ENCODE assay signal across 8 cellular contexts in the genomic region with DNA sequence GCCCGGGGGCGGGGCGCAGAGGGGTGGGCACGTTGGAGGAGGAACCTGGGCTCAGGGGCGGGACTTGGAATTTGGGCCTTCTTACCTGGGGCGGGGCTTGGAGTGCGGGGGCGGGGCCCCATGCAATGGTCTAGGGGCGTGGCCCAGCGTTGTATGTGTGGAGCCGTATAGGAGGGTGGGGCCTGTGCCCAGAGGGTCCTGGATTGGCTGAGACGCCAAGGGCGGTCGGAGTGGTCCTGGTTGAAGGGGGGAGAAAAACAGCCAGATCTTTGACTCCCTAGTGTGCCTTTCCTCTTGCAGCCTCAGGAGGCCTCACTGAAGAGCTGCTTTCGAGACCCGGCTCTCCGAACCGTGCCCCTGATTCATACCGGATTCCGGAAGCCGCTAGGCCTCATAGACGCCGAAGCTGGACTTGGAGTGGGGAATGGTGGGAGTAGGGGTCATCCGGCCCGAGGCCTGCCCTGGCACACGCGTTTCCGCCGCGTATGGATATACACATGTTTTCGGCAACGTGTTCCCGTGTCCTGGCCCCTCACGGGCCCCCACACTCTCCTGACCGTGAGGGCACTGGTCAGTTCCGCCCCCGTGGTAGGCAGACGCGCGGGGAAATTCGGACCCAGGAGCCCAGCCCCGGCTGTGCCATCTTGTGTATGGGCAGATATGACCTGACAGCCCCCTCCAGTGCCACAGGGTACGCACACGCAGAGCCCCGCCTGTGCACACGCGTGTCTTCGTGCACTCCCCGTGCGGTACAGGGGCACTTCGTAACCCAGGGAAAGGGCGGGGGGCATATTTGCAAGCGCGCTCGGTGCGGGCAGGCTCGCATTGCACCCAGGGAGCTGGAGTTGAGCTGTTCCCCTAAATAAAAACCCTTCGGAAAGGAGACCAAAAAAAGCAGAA. TPM values are rescaled to one million over a fixed set of nuclear protein-coding genes. Genes with fewer than 3 reads are reported as not detected.
DNase-seq lines count a peak whose midpoint lies in the region; ATAC-seq, FAIRE-seq and TF ChIP-seq lines count a peak whose summit lies in the region.

No MANE protein-coding gene starts in this region.

- peaks cover 2% of the 10 kb centered on the region for H4K20me1 ChIP-seq in keratinocyte (ENCODE audit: control insufficient read depth, extremely low read depth, insufficient read depth, low read length)

- DNase-seq in AG04450 (ENCODE audit: low read depth, low spot score) (peak; percentile 88), NCI-H446 (lab: John Stamatoyannopoulos, UW) (peak; percentile 96 to 98), cerebellar cortex (ENCODE audit: low spot score) (peak; percentile 98), keratinocyte (ENCODE audit: low read depth, low spot score) (peak; percentile 93)
- DNase-seq in stimulated activated CD4-positive, alpha-beta T cell treated with anti-CD3 and anti-CD28 coated beads, Interleukin-12 subunit alpha, Interleukin-12 subunit beta, amount 100 ng/mL, for 48 hours (ENCODE audit: low read depth in 2 of 3, low spot score in 1 of 3): peak; percentile 87 to 91 (median 90)

- peaks cover 18% of the 10 kb centered on the region for H3K4me1 ChIP-seq in keratinocyte (ENCODE audit: control insufficient read depth, extremely low read depth, insufficient read depth, low read length)

- H3K27me3 ChIP-seq in AG04450 (ENCODE audit: control insufficient read depth, insufficient read depth, low read length) (no peaks in the 10 kb centered on the region), keratinocyte (ENCODE audit: control insufficient read depth, extremely low read depth, insufficient read depth, low read length) (no peaks in the 10 kb centered on the region)

- H3K4me3 ChIP-seq in AG04450 (ENCODE audit: low read depth, low read length) (peak overlapping the region; percentile 78), keratinocyte (ENCODE audit: control insufficient read depth in 2 of 3, extremely low read depth in 1 of 3, insufficient read depth in 2 of 3, low read depth in 1 of 3, low read length in 3 of 3) (peak overlapping the region; percentile 77 to 92 (median 82))

- dilution Hi-C loops in keratinocyte (cut with MboI; ENCODE audit: extremely low pct_ligation_motif_present, low sequenced_read_pairs): no loop called here

- peak overlapping the region; percentile 99 for H3K4me2 ChIP-seq in keratinocyte (ENCODE audit: control insufficient read depth, extremely low read depth, insufficient read depth, low read depth, low read length)

- H3K36me3 ChIP-seq in keratinocyte (ENCODE audit: control insufficient read depth in 2 of 2, extremely low read depth in 1 of 2, insufficient read depth in 2 of 2, low read length in 2 of 2): peaks cover 3 to 11% of the 10 kb centered on the region in 2 experiments

- H3K79me2 ChIP-seq in keratinocyte (ENCODE audit: control insufficient read depth, insufficient read depth, low read length): peaks cover 14% of the 10 kb centered on the region

- ATAC-seq in GM18870 (IDR thresholded peaks at IDR 0.05; ENCODE audit: unreplicated experiment) (peak; percentile 48), HG03159 (IDR thresholded peaks at IDR 0.05; ENCODE audit: unreplicated experiment) (peak; percentile 68)
- peak; percentile 69 to 71 for ATAC-seq in activated CD4-positive, CD25-positive, alpha-beta regulatory T cell treated with anti-CD3 and anti-CD28 coated beads, Interleukin-2, amount 50 U/mL, for 24 hours

- CTCF ChIA-PET in AG04450 (lab: Charles Lee): interaction anchor here (2.6 kb wide), 1 partner anchor 20 kb away, joined by 8 read pairs; no protein-coding TSS in a partner anchor

- peak; percentile 93 for FAIRE-seq in keratinocyte (lab: Jason Lieb, UNC)

- H2AFZ ChIP-seq in keratinocyte (ENCODE audit: control insufficient read depth, low read length): peak overlapping the region; percentile 63

- POLR2A ChIA-PET in AG04450 (lab: Yijun Ruan, JAX): interaction anchor here (0.5 to 3.0 kb wide), 12 partner anchors 11 to 380 kb away, joined by 3 to 25 read pairs (median 4); a partner anchor contains a TSS

- H3K9me3 ChIP-seq in AG04450 (ENCODE audit: control insufficient read depth, insufficient read depth, low read length) (no peaks in the 10 kb centered on the region; the same call in 1 of the 2 replicates), keratinocyte (ENCODE audit: control insufficient read depth, low read depth, low read length) (no peaks in the 10 kb centered on the region)

- H3K9ac ChIP-seq in keratinocyte (ENCODE audit: control insufficient read depth, extremely low read depth, insufficient read depth, low read length): peak overlapping the region; percentile 92

- TF ChIP-seq CTCF in AG04450 (IDR thresholded peaks at IDR 0.05; ENCODE audit: low read depth, low read length) (0 out of 2 replicates have a peak, but pooled peaks have one; percentile 3), keratinocyte (optimal IDR thresholded peaks at IDR 0.05 in 1 of 3, IDR thresholded peaks at IDR 0.05 in 1 of 3, conservative IDR thresholded peaks at IDR 0.05 in 1 of 3; ENCODE audit: extremely low read depth in 1 of 3, insufficient read depth in 2 of 3, low read length in 3 of 3) (peak; percentile 0 to 14 (median 10))

- H3K27ac ChIP-seq in AG04450 (ENCODE audit: low read depth, low read length): peak overlapping the region; percentile 68
- H3K27ac ChIP-seq in keratinocyte (ENCODE audit: control insufficient read depth, insufficient read depth, low read length): peak overlapping the region; percentile 92

- H3K9me1 ChIP-seq in keratinocyte (ENCODE audit: control insufficient read depth, extremely low read depth, insufficient read depth, low read length): no peaks in the 10 kb centered on the region

RNA-seq across cellular contexts. Expression of a gene that starts 0.7 kb away (rescaled TPM):
- polyA plus RNA-seq in AG04450 (2011; rRNA removed) (0.36 and 0.66 TPM in 2 replicates), keratinocyte (0.35 to 1.1 TPM (median 0.42 TPM) in 3 replicates)
- 0.65 and 0.74 TPM in 2 replicates for polyA minus RNA-seq in AG04450 (2011; rRNA and poly(A)+ RNA removed)
- 3.8 TPM for polyA plus RNA-seq in keratinocyte (2011; ENCODE audit: low read depth)
- polyA plus RNA-seq in keratinocyte (2011; cell fraction: cytosol; rRNA removed): 0.40 and 1.4 TPM in 2 replicates
- polyA plus RNA-seq in keratinocyte (2011; cell fraction: nucleus; rRNA removed): 4.6 and 7.6 TPM in 2 replicates
- polyA plus RNA-seq in keratinocyte (2012; ENCODE audit: low replicate concordance): 4.7 and 10.2 TPM in 2 replicates
- 0.86 to 6.1 TPM (median 0.99 TPM) in 3 replicates for polyA minus RNA-seq in keratinocyte
- polyA minus RNA-seq in keratinocyte (2011; cell fraction: cytosol; rRNA and poly(A)+ RNA removed): 3.8 TPM
- 5.1 and 5.4 TPM in 2 replicates for polyA minus RNA-seq in keratinocyte (2011; cell fraction: nucleus; rRNA and poly(A)+ RNA removed)

RNA-seq across cellular contexts. Expression of a gene that starts 9.2 kb away (rescaled TPM):
- polyA plus RNA-seq in AG04450 (2011; rRNA removed): 0.31 and 0.35 TPM in 2 replicates
- 0.22 and 0.32 TPM in 2 replicates for polyA minus RNA-seq in AG04450 (2011; rRNA and poly(A)+ RNA removed)
- 5.2 to 7.5 TPM (median 5.3 TPM) in 3 replicates for polyA plus RNA-seq in keratinocyte
- polyA plus RNA-seq in keratinocyte (2011; ENCODE audit: low read depth): 1.6 TPM
- 3.7 and 5.6 TPM in 2 replicates for polyA plus RNA-seq in keratinocyte (2011; cell fraction: cytosol; rRNA removed)
- polyA plus RNA-seq in keratinocyte (2011; cell fraction: nucleus; rRNA removed): 8.5 and 9.8 TPM in 2 replicates
- polyA plus RNA-seq in keratinocyte (2012; ENCODE audit: low replicate concordance): 6.4 and 7.6 TPM in 2 replicates
- polyA minus RNA-seq in keratinocyte: 1.8 to 4.1 TPM (median 3.2 TPM) in 3 replicates
- 4.2 TPM for polyA minus RNA-seq in keratinocyte (2011; cell fraction: cytosol; rRNA and poly(A)+ RNA removed)
- polyA minus RNA-seq in keratinocyte (2011; cell fraction: nucleus; rRNA and poly(A)+ RNA removed): 2.6 and 3.7 TPM in 2 replicates

RNA-seq across cellular contexts. Expression of a gene that starts 10.0 kb away (rescaled TPM):
- polyA plus RNA-seq in AG04450 (2011; rRNA removed) (43.9 and 77.5 TPM in 2 replicates), keratinocyte (36.6 to 63.6 TPM (median 42.7 TPM) in 3 replicates)
- 47.7 and 79.8 TPM in 2 replicates for polyA minus RNA-seq in AG04450 (2011; rRNA and poly(A)+ RNA removed)
- polyA plus RNA-seq in keratinocyte (2011; ENCODE audit: low read depth): 32.6 TPM
- 27.3 and 64.3 TPM in 2 replicates for polyA plus RNA-seq in keratinocyte (2011; cell fraction: cytosol; rRNA removed)
- polyA plus RNA-seq in keratinocyte (2011; cell fraction: nucleus; rRNA removed): 59.7 and 72.5 TPM in 2 replicates
- polyA plus RNA-seq in keratinocyte (2012; ENCODE audit: low replicate concordance): 47.6 and 59.5 TPM in 2 replicates
- 53.5 to 99.5 TPM (median 61.1 TPM) in 3 replicates for polyA minus RNA-seq in keratinocyte
- polyA minus RNA-seq in keratinocyte (2011; cell fraction: cytosol; rRNA and poly(A)+ RNA removed): 64.5 TPM
- 19.3 and 27.6 TPM in 2 replicates for polyA minus RNA-seq in keratinocyte (2011; cell fraction: nucleus; rRNA and poly(A)+ RNA removed)

RNA-seq across cellular contexts. Expression of a gene that starts 49.6 kb away (rescaled TPM):
- 64.2 and 93.3 TPM in 2 replicates for polyA plus RNA-seq in AG04450 (2011; rRNA removed)
- polyA minus RNA-seq in AG04450 (2011; rRNA and poly(A)+ RNA removed): 40.1 and 53.1 TPM in 2 replicates
- 98.1 to 184 TPM (median 154 TPM) in 3 replicates for polyA plus RNA-seq in keratinocyte
- polyA plus RNA-seq in keratinocyte (2011; ENCODE audit: low read depth): 25.4 TPM
- 133 and 285 TPM in 2 replicates for polyA plus RNA-seq in keratinocyte (2011; cell fraction: cytosol; rRNA removed)
- 68.6 and 95.3 TPM in 2 replicates for polyA plus RNA-seq in keratinocyte (2011; cell fraction: nucleus; rRNA removed)
- polyA plus RNA-seq in keratinocyte (2012; ENCODE audit: low replicate concordance): 135 and 186 TPM in 2 replicates
- polyA minus RNA-seq in keratinocyte: 51.3 to 172 TPM (median 95.8 TPM) in 3 replicates
- 143 TPM for polyA minus RNA-seq in keratinocyte (2011; cell fraction: cytosol; rRNA and poly(A)+ RNA removed)
- 29.2 and 30.2 TPM in 2 replicates for polyA minus RNA-seq in keratinocyte (2011; cell fraction: nucleus; rRNA and poly(A)+ RNA removed)

RNA-seq across cellular contexts. Expression of a gene that starts 51.7 kb away (rescaled TPM):
- polyA plus RNA-seq in AG04450 (2011; rRNA removed) (2.5 and 3.5 TPM in 2 replicates), keratinocyte (3.4 to 20.9 TPM (median 5.8 TPM) in 3 replicates)
- polyA minus RNA-seq in AG04450 (2011; rRNA and poly(A)+ RNA removed): 3.1 and 3.2 TPM in 2 replicates
- polyA plus RNA-seq in keratinocyte (2011; ENCODE audit: low read depth): 8.1 TPM
- polyA plus RNA-seq in keratinocyte (2011; cell fraction: cytosol; rRNA removed): 4.5 and 13.0 TPM in 2 replicates
- polyA plus RNA-seq in keratinocyte (2011; cell fraction: nucleus; rRNA removed): 17.6 and 26.5 TPM in 2 replicates
- polyA plus RNA-seq in keratinocyte (2012; ENCODE audit: low replicate concordance): 25.0 and 48.7 TPM in 2 replicates
- 4.9 to 27.9 TPM (median 6.3 TPM) in 3 replicates for polyA minus RNA-seq in keratinocyte
- 19.8 TPM for polyA minus RNA-seq in keratinocyte (2011; cell fraction: cytosol; rRNA and poly(A)+ RNA removed)
- polyA minus RNA-seq in keratinocyte (2011; cell fraction: nucleus; rRNA and poly(A)+ RNA removed): 11.6 and 17.6 TPM in 2 replicates

Comparison
In these comparisons a context has a peak if more than half of its experiments do, and no peak if none do; other contexts are left out.
1. Peak in every context shown above with its lines: DNase-seq, ATAC-seq, H3K4me3 ChIP-seq and H3K27ac ChIP-seq.